In genomic region chr21:42737969-42738590, GRCh38 we compare ENCODE assay signal across 9 cellular contexts.
DNase-seq lines count a peak whose midpoint lies in the region; ATAC-seq and TF ChIP-seq lines count a peak whose summit lies in the region.
"Had no signal": no experiment of that assay in that cellular context is flagged by ENCODE, and none has a peak within 500 bp of the region (broad histone marks: within the 10 kb centered on the region; RNA-seq: fewer than 3 reads in every experiment).

No MANE protein-coding gene starts in this region.

- no peaks in the 10 kb centered on the region for H3K36me3 Mint-ChIP-seq in Caco-2 (ENCODE audit: insufficient read depth, unreplicated experiment)

- BruUV-seq in Caco-2 (replicated peaks; lab: Mats Ljungman, UMichigan): no TSS peak

- H3K4me1 Mint-ChIP-seq in Caco-2 (ENCODE audit: low read depth, unreplicated experiment): peaks cover 21% of the 10 kb centered on the region

- H3K79me2 ChIP-seq in osteoblast (ENCODE audit: insufficient read depth, low read length): no peaks in the 10 kb centered on the region

- H3K27me3 ChIP-seq in Caco-2 (replicated peaks; ENCODE audit: control insufficient read depth, insufficient read depth, low read length) (no peaks in the 10 kb centered on the region), esophagus squamous epithelium (no peaks in the 10 kb centered on the region), osteoblast (ENCODE audit: insufficient read depth, low read length) (peaks cover 26% of the 10 kb centered on the region)

- WGBS in esophagus squamous epithelium, 2 donors: 39 to 55% methylated on average over 12 to 14 of the region's 15 CpGs

- H3K27ac Mint-ChIP-seq in Caco-2 (ENCODE audit: unreplicated experiment): peak overlapping the region; percentile 21

- H2AFZ ChIP-seq in osteoblast (ENCODE audit: low read length): peak overlapping the region; percentile 93

- intact Hi-C loops in Caco-2 (cut with micrococcal nuclease; ENCODE audit: unreplicated experiment) (no loop called here), esophagus squamous epithelium (cut with DNase I) (no loop called here)

- H3K27me3 Mint-ChIP-seq in Caco-2 (ENCODE audit: insufficient read depth, unreplicated experiment): no peaks in the 10 kb centered on the region

- no peak for TF ChIP-seq POLR2A in esophagus squamous epithelium (IDR thresholded peaks at IDR 0.05)

- H3K4me3 ChIP-seq in Caco-2 (ENCODE audit: low read depth, low read length): no peak overlapping the region
- H3K4me3 ChIP-seq in esophagus squamous epithelium: no peak overlapping the region
- H3K4me3 ChIP-seq in osteoblast (ENCODE audit: insufficient read depth, low read length): no peak overlapping the region
- H3K4me3 ChIP-seq: thoracic aorta had no signal

- ATAC-seq in GM18517 (IDR thresholded peaks at IDR 0.05; ENCODE audit: unreplicated experiment): no peak

- TF ChIP-seq CTCF in Caco-2 (IDR thresholded peaks at IDR 0.05; ENCODE audit: insufficient read depth in 1 of 2, low read depth in 1 of 2, low read length in 1 of 2, severe bottlenecking in 1 of 2, unreplicated experiment in 1 of 2) (no peak), VCaP (conservative IDR thresholded peaks at IDR 0.05) (no peak), esophagus squamous epithelium (IDR thresholded peaks at IDR 0.05) (no peak), osteoblast (IDR thresholded peaks at IDR 0.05; ENCODE audit: extremely low read depth, low read depth, low read length) (no peak), RWPE1 (conservative IDR thresholded peaks at IDR 0.05; ENCODE audit: low read depth) (no peak)

- H3K4me3 Mint-ChIP-seq in Caco-2 (ENCODE audit: unreplicated experiment): no peak overlapping the region

- H3K27ac ChIP-seq in VCaP (peak overlapping the region; percentile 98), esophagus squamous epithelium (peak overlapping the region; percentile 9 to 87 (median 62)), osteoblast (ENCODE audit: low read depth, low read length) (no peak overlapping the region), RWPE1 (no peak overlapping the region)

- H3K9me3 ChIP-seq in Caco-2: no peaks in the 10 kb centered on the region
- no peaks in the 10 kb centered on the region for H3K9me3 ChIP-seq in esophagus squamous epithelium
- H3K9me3 ChIP-seq in osteoblast (ENCODE audit: low read depth, low read length): no peaks in the 10 kb centered on the region
- H3K9me3 ChIP-seq: thoracic aorta had no signal

- DNase-seq in Caco-2: no peak
- DNase-seq in esophagus squamous epithelium (lab: John Stamatoyannopoulos, UW): no peak
- peak; percentile 75 for DNase-seq in osteoblast (ENCODE audit: insufficient read length, low spot score, missing footprints)
- no peak for DNase-seq in RWPE1 (ENCODE audit: low spot score)
- DNase-seq in HK-2 (ENCODE audit: unreplicated experiment): no peak
- no peak for DNase-seq in 8988T

- H3K36me3 ChIP-seq in Caco-2 (ENCODE audit: control insufficient read depth, insufficient read depth, low read length) (no peaks in the 10 kb centered on the region; the same call in 1 of the 2 replicates), esophagus squamous epithelium (peaks cover 0 to 13% (median 0%) of the 10 kb centered on the region in 3 donors), osteoblast (ENCODE audit: insufficient read depth, low read length) (no peaks in the 10 kb centered on the region)
- H3K36me3 ChIP-seq: thoracic aorta had no signal

- peaks cover 23% of the 10 kb centered on the region for H3K4me1 ChIP-seq in Caco-2
- H3K4me1 ChIP-seq in esophagus squamous epithelium: peaks cover 3 to 25% (median 5%) of the 10 kb centered on the region in 3 donors
- H3K4me1 ChIP-seq in osteoblast (ENCODE audit: insufficient read depth, low read length): peaks cover 4% of the 10 kb centered on the region

- H3K4me2 ChIP-seq in osteoblast (ENCODE audit: insufficient read depth, low read length): no peak overlapping the region

- H4K20me1 ChIP-seq in osteoblast (ENCODE audit: insufficient read depth, low read length): no peaks in the 10 kb centered on the region

- CTCF ChIA-PET in Caco-2 (lab: Charles Lee) (interaction anchor here (0.7 kb wide), 1 partner anchor 93 kb away, joined by 3 read pairs; no protein-coding TSS in a partner anchor), RWPE1 (lab: Yijun Ruan, JAX) (interaction anchor here (0.7 kb wide), 1 partner anchor 30 kb away, joined by 5 read pairs; no protein-coding TSS in a partner anchor)

- H3K9me3 Mint-ChIP-seq in Caco-2 (ENCODE audit: unreplicated experiment): no peaks in the 10 kb centered on the region

- POLR2A ChIA-PET in Caco-2 (lab: Charles Lee): no interaction called here
- POLR2A ChIA-PET in RWPE1 (lab: Yijun Ruan, JAX; ENCODE audit: low non-redundant PET): no interaction called here

Comparison
In these comparisons a context has a peak if more than half of its experiments do, and no peak if none do; other contexts are left out.
1. H3K27ac ChIP-seq: peak in VCaP (single experiment) and esophagus squamous epithelium (4 of 4); none in osteoblast (single experiment) and RWPE1 (single experiment).